In the genomic region with DNA sequence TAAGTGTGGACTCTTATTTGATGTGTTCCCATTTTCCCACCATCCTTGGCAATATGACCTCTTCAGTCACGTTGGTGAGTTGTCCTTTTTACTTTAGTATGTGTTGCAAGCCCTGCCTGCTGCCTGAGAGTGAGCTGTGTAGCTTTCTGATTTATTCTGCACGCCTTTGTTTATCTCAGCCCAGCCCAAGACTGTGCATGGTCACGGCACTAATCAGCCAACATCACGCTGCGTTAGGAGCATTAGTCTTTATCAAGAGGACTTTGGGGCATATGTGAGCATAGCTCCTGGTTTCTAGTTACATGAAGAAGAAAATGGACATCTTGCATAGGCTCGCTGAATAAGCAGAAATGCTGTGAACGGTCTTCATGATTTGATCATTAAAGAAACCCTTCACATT, we compare ENCODE assay signal across 17 cellular contexts. TPM values are rescaled to one million over a fixed set of nuclear protein-coding genes. Genes with fewer than 3 reads are reported as not detected.
DNase-seq lines count a peak whose midpoint lies in the region; ATAC-seq, FAIRE-seq and TF ChIP-seq lines count a peak whose summit lies in the region.
"Had no signal": no experiment of that assay in that cellular context is flagged by ENCODE, and none has a peak within 500 bp of the region (broad histone marks: within the 10 kb centered on the region; RNA-seq: fewer than 3 reads in every experiment).

No MANE protein-coding gene starts in this region.

- TF ChIP-seq EP300 in stomach (IDR thresholded peaks at IDR 0.05) (no peak), upper lobe of left lung (IDR thresholded peaks at IDR 0.05) (no peak)

- H3K4me3 ChIP-seq in stomach = no peak overlapping the region
- no peak overlapping the region for H3K4me3 ChIP-seq in upper lobe of left lung
- H3K4me3 ChIP-seq: BLaER1 treated with 17β-estradiol and CSF1 and Interleukin-3, amounts not matched to agents 10 nM and 100 nM; GM12878; GM23338 had no signal

- peaks cover 7 to 25% (median 10%) of the 10 kb centered on the region in 4 donors for H3K4me1 ChIP-seq in stomach
- peaks cover 0 to 7% (median 4%) of the 10 kb centered on the region in 4 donors for H3K4me1 ChIP-seq in upper lobe of left lung
- H3K4me1 ChIP-seq: BLaER1 treated with 17β-estradiol and CSF1 and Interleukin-3, amounts not matched to agents 10 nM and 100 nM had no signal

- peaks cover 0 to 6% (median 1%) of the 10 kb centered on the region in 4 donors for H3K36me3 ChIP-seq in stomach
- no peaks in the 10 kb centered on the region for H3K36me3 ChIP-seq in upper lobe of left lung
- H3K36me3 ChIP-seq: BLaER1 treated with 17β-estradiol and CSF1 and Interleukin-3, amounts not matched to agents 10 nM and 100 nM had no signal

- peak overlapping the region; percentile 1 to 51 (median 20) for H3K27ac ChIP-seq in stomach
- no peak overlapping the region for H3K27ac ChIP-seq in upper lobe of left lung
- H3K27ac ChIP-seq: BLaER1 treated with 17β-estradiol and CSF1 and Interleukin-3, amounts not matched to agents 10 nM and 100 nM had no signal

- TF ChIP-seq POLR2A in stomach (IDR thresholded peaks at IDR 0.05) (no peak), upper lobe of left lung (IDR thresholded peaks at IDR 0.05) (no peak)

- H3K9me3 ChIP-seq in stomach (no peaks in the 10 kb centered on the region), upper lobe of left lung (no peaks in the 10 kb centered on the region)
- H3K9me3 ChIP-seq: BLaER1 treated with 17β-estradiol and CSF1 and Interleukin-3, amounts not matched to agents 10 nM and 100 nM had no signal

- WGBS in stomach, 5 donors = 26 to 61% (median 42%) methylated on average over 7 of the region's 7 CpGs
- WGBS in upper lobe of left lung, 2 donors = 73 to 85% methylated on average over 7 of the region's 7 CpGs

- peak; percentile 84 for FAIRE-seq in HTR-8/SVneo (lab: Jason Lieb, UNC)
- FAIRE-seq: GM12878, GM18507 had no signal

- TF ChIP-seq CTCF in stomach (IDR thresholded peaks at IDR 0.05) (no peak), upper lobe of left lung (IDR thresholded peaks at IDR 0.05) (no peak)

- DNase-seq in HTR-8/SVneo (ENCODE audit: insufficient read length, low spot score) (no peak), amniotic epithelial cell (ENCODE audit: low read depth) (peak; percentile 7), left colon (no peak), stomach (peak; percentile 34), hippocampal formation (lab: John Stamatoyannopoulos, UW) (no peak), upper lobe of left lung (no peak)
- DNase-seq: ACHN; CD4-positive, CD25-positive, alpha-beta regulatory T cell; DMS 273 treated with DMSO at 0.1 percent for 48 hours; DMS79; H7 had no signal

- intact Hi-C loops in left colon (cut with DNase I, micrococcal nuclease) = no loop called here
- intact Hi-C loops in stomach (cut with DNase I; ENCODE audit: low total_unique reads) = no loop called here

- ATAC-seq in left colon (peak; percentile 50), GM19455 (IDR thresholded peaks at IDR 0.05; ENCODE audit: unreplicated experiment) (no peak), upper lobe of left lung (ENCODE audit: low FRiP score in 2 of 2) (no peak), HG03159 (IDR thresholded peaks at IDR 0.05; ENCODE audit: unreplicated experiment) (no peak)
- ATAC-seq: GM12878, GM23338 had no signal

- no peaks in the 10 kb centered on the region for H3K27me3 ChIP-seq in stomach
- H3K27me3 ChIP-seq in upper lobe of left lung = no peaks in the 10 kb centered on the region
- H3K27me3 ChIP-seq: BLaER1 treated with 17β-estradiol and CSF1 and Interleukin-3, amounts not matched to agents 10 nM and 100 nM had no signal

RNA-seq across cellular contexts. Expression of a gene that starts 6.1 kb away (rescaled TPM):
- total RNA-seq in left colon (10 to 100 TPM; 64.0 to 69.1 TPM), stomach (100 to 1,000 TPM in 1 of 5 donors, 10 to 100 TPM in 4; 19.4 to 134 (median 50.0) TPM), upper lobe of left lung (10 to 100 TPM; 25.1 to 64.1 (median 35.1) TPM)
- 10 to 100 TPM; 21.4 to 64.2 (median 45.2) TPM for polyA plus RNA-seq in stomach
- total RNA-seq: CD4-positive, CD25-positive, alpha-beta regulatory T cell had no signal
- polyA plus RNA-seq: CD4-positive, CD25-positive, alpha-beta regulatory T cell had no signal

Comparison
In these comparisons a context has a peak if more than half of its experiments do, and no peak if none do; other contexts are left out.
1. DNase-seq: peak in amniotic epithelial cell (single experiment) and stomach (single experiment); none in HTR-8/SVneo (single experiment), left colon (0 of 2), hippocampal formation (0 of 2) and upper lobe of left lung (0 of 2).
2. H3K27ac ChIP-seq: peak in stomach (5 of 5); none in upper lobe of left lung (0 of 4).